29 cellular contexts compared by ENCODE assay signal in the genomic region with DNA sequence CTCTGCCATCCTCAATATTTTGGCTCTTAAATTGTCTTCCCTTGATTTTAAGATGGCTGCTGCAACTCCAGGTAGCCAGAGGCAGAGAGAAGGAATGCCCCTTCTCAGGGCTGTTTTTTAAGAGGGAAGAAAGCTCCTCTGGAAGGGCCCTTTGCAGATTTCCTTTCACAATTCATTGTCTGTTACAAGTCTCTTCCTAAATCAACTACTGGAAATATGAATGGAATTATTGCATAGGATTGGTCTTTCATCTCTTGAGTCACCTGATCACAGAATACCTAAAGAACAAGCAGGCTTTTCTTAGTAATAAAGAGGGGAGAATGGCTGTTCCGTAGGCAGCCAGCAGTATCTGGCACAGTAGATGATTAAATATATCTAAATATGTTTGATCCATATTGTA.
"Had no signal": no experiment of that assay in that cellular context is flagged by ENCODE, and none has a peak within 500 bp of the region (broad histone marks: within the 10 kb centered on the region; RNA-seq: fewer than 3 reads in every experiment).

No MANE protein-coding gene starts in this region.

- H3K79me2 ChIP-seq: parathyroid adenoma had no signal

- H3K9ac ChIP-seq: parathyroid adenoma had no signal

- H3K4me1 Mint-ChIP-seq: natural killer cell; stimulated activated effector memory CD8-positive, alpha-beta T cell treated with anti-CD3 and anti-CD28 coated beads, Interleukin-12 subunit alpha, Interleukin-12 subunit beta, amount 100 ng/mL, for 72 hours; stimulated activated naive B cell treated with anti-CD40 and anti-IgM and Interleukin-4, amounts not matched to agents 10 μg/mL and 1 μg/mL and 100 μg/mL, for 72 hours had no signal

- H3K27ac Mint-ChIP-seq: naive thymus-derived CD4-positive, alpha-beta T cell; nephron; progenitor cell of endocrine pancreas; stimulated activated effector memory CD8-positive, alpha-beta T cell treated with anti-CD3 and anti-CD28 coated beads, Interleukin-12 subunit alpha, Interleukin-12 subunit beta, amount 100 ng/mL, for 72 hours; stimulated activated naive B cell treated with anti-CD40 and anti-IgM and Interleukin-4, amounts not matched to agents 10 μg/mL and 1 μg/mL and 100 μg/mL, for 72 hours; stimulated activated naive CD8-positive, alpha-beta T cell treated with anti-CD3 and anti-CD28 coated beads, Interleukin-15, Interleukin-2, amounts not matched to agents 100 ng/mL and 50 ng/mL, for 24 hours had no signal

- H3K36me3 ChIP-seq: ovary, right lobe of liver, thoracic aorta, thyroid gland had no signal

- H3K4me1 ChIP-seq: spleen, thyroid gland had no signal

- H3K27me3 ChIP-seq: ovary, right lobe of liver, sigmoid colon, spleen, stomach, thyroid gland, tibial nerve, upper lobe of left lung, vagina had no signal

- H2AFZ ChIP-seq: parathyroid adenoma had no signal

- H3K36me3 Mint-ChIP-seq: natural killer cell had no signal

- H3K4me3 Mint-ChIP-seq: naive thymus-derived CD4-positive, alpha-beta T cell; natural killer cell; nephron; neural crest cell; stimulated activated effector memory CD8-positive, alpha-beta T cell treated with anti-CD3 and anti-CD28 coated beads, Interleukin-12 subunit alpha, Interleukin-12 subunit beta, amount 100 ng/mL, for 72 hours; stimulated activated naive B cell treated with anti-CD40 and anti-IgM and Interleukin-4, amounts not matched to agents 10 μg/mL and 1 μg/mL and 100 μg/mL, for 72 hours; stimulated activated naive CD8-positive, alpha-beta T cell treated with anti-CD3 and anti-CD28 coated beads, Interleukin-15, Interleukin-2, amounts not matched to agents 100 ng/mL and 50 ng/mL, for 24 hours had no signal

- ATAC-seq: naive thymus-derived CD4-positive, alpha-beta T cell; natural killer cell; psoas muscle; right cardiac atrium; right lobe of liver; stimulated activated effector memory CD8-positive, alpha-beta T cell treated with anti-CD3 and anti-CD28 coated beads, Interleukin-12 subunit alpha, Interleukin-12 subunit beta, amount 100 ng/mL, for 72 hours; stimulated activated naive B cell treated with anti-CD40 and anti-IgM and Interleukin-4, amounts not matched to agents 10 μg/mL and 1 μg/mL and 100 μg/mL, for 72 hours had no signal

- FAIRE-seq: small intestine, urothelium cell line had no signal

- DNase-seq: naive thymus-derived CD4-positive, alpha-beta T cell; natural killer cell; occipital lobe; ovary; posterior cingulate gyrus; psoas muscle; right cardiac atrium; right lobe of liver; sigmoid colon; small intestine; spleen; stimulated activated CD4-positive, alpha-beta T cell treated with anti-CD3 and anti-CD28 coated beads, Interleukin-12 subunit alpha, Interleukin-12 subunit beta, amount 100 ng/mL, for 4 hours; stimulated activated CD4-positive, alpha-beta T cell treated with anti-CD3 and anti-CD28 coated beads, Interleukin-1b, Interleukin-23, amount 100 ng/mL, for 48 hours; stimulated activated CD4-positive, alpha-beta T cell treated with anti-CD3 and anti-CD28 coated beads, Interleukin-4, amount 100 ng/mL, for 1 hour; stimulated activated naive B cell treated with anti-CD40 and anti-IgM and Interleukin-4, amounts not matched to agents 10 μg/mL and 1 μg/mL and 100 μg/mL, for 72 hours; stimulated activated naive CD4-positive, alpha-beta T cell treated with Interleukin-2 at 50 U/mL for 16 hours; stomach; thyroid gland; upper lobe of left lung had no signal

- H3K4me3 ChIP-seq: ovary, psoas muscle, right lobe of liver, sigmoid colon, spleen, stomach, thoracic aorta, thyroid gland, tibial nerve, upper lobe of left lung, vagina had no signal

- H3K27ac ChIP-seq: ovary, parathyroid adenoma, psoas muscle, right lobe of liver, sigmoid colon, spleen, stomach, thoracic aorta, thyroid gland, tibial nerve, upper lobe of left lung, vagina had no signal

- H3K27me3 Mint-ChIP-seq: naive thymus-derived CD4-positive, alpha-beta T cell; progenitor cell of endocrine pancreas; stimulated activated naive B cell treated with anti-CD40 and anti-IgM and Interleukin-4, amounts not matched to agents 10 μg/mL and 1 μg/mL and 100 μg/mL, for 72 hours; stimulated activated naive CD8-positive, alpha-beta T cell treated with anti-CD3 and anti-CD28 coated beads, Interleukin-15, Interleukin-2, amounts not matched to agents 100 ng/mL and 50 ng/mL, for 24 hours had no signal

- H3K9me3 Mint-ChIP-seq: naive thymus-derived CD4-positive, alpha-beta T cell; natural killer cell; nephron; neural crest cell; stimulated activated effector memory CD8-positive, alpha-beta T cell treated with anti-CD3 and anti-CD28 coated beads, Interleukin-12 subunit alpha, Interleukin-12 subunit beta, amount 100 ng/mL, for 72 hours; stimulated activated naive B cell treated with anti-CD40 and anti-IgM and Interleukin-4, amounts not matched to agents 10 μg/mL and 1 μg/mL and 100 μg/mL, for 72 hours; stimulated activated naive CD8-positive, alpha-beta T cell treated with anti-CD3 and anti-CD28 coated beads, Interleukin-15, Interleukin-2, amounts not matched to agents 100 ng/mL and 50 ng/mL, for 24 hours had no signal

- H3K9me3 ChIP-seq: ovary, psoas muscle, right lobe of liver, sigmoid colon, spleen, stomach, thoracic aorta, thyroid gland, tibial nerve, upper lobe of left lung, vagina had no signal
